In the genomic region with DNA sequence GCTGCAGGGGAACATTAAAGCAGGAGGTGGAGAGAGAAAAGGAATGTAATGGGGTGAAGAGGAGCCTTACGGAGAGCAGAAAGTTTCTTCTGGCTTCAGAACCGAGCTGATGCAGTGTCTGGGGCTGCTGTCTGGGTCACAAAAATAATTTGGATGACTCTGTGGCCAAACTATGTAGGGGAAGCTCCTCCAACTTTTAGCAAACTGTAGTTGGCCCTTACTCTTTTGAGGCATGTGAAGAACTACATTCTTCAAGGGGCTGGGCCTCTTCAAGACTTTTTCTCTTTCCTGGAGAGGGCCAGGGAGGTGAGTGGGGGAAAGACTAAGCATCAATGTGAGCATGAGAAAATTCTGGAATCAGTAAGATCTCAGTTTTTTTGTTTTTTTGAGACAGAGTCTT, we compare ENCODE assay signal across 11 cellular contexts. TPM values are rescaled to one million over a fixed set of nuclear protein-coding genes. Genes with fewer than 3 reads are reported as not detected.
A peak's percentile ranks its signal among the peaks of the same experiment; 100 is the strongest.
DNase-seq lines count a peak whose midpoint lies in the region; ATAC-seq and TF ChIP-seq lines count a peak whose summit lies in the region.
"Had no signal": no experiment of that assay in that cellular context is flagged by ENCODE, and none has a peak within 500 bp of the region (broad histone marks: within the 10 kb centered on the region; RNA-seq: fewer than 3 reads in every experiment).

No MANE protein-coding gene starts in this region.

- peak overlapping the region; percentile 97 for H3K27ac ChIP-seq in GM23248
- H3K27ac ChIP-seq in mesenchymal stem cell (ENCODE audit: low read length, poor library complexity, severe bottlenecking): no peak overlapping the region
- peak overlapping the region; percentile 28 to 64 for H3K27ac ChIP-seq in testis
- H3K27ac ChIP-seq: prostate gland had no signal

- no peak overlapping the region for H2BK15ac ChIP-seq in mesenchymal stem cell (ENCODE audit: low read depth, poor library complexity, severe bottlenecking)

- H3K4me2 ChIP-seq in GM23248 (ENCODE audit: unreplicated experiment) (peak overlapping the region; percentile 90), mesenchymal stem cell (ENCODE audit: low read length, poor library complexity, severe bottlenecking) (no peak overlapping the region)

- H3K79me2 ChIP-seq in GM23248 (ENCODE audit: insufficient read depth): 0 out of 2 replicates have a peak, but pooled peaks cover 5% of the 10 kb centered on the region

- H2BK5ac ChIP-seq in mesenchymal stem cell (ENCODE audit: low read depth, low read length, poor library complexity, severe bottlenecking): no peak overlapping the region

- no peaks in the 10 kb centered on the region for H3K9me2 ChIP-seq in GM23248 (ENCODE audit: insufficient read depth)

- DNase-seq in GM23248: peak; percentile 89
- DNase-seq in choroid plexus epithelial cell (ENCODE audit: low read depth): peak; percentile 78
- DNase-seq in mesenchymal stem cell: no peak
- DNase-seq in testis: peak; percentile 30
- no peak for DNase-seq in NCI-H226
- DNase-seq in NCI-H1092 (lab: John Stamatoyannopoulos, UW): no peak
- no peak for DNase-seq in stimulated activated CD4-positive, alpha-beta T cell treated with anti-CD3 and anti-CD28 coated beads, Interleukin-2, amount 100 ng/mL, for 24 hours
- DNase-seq: activated T-cell treated with anti-CD3 and anti-CD28 coated beads for 4 hours; effector memory CD4-positive, alpha-beta T cell had no signal

- H3F3A ChIP-seq in GM23248 (ENCODE audit: insufficient read depth): peaks cover 35% of the 10 kb centered on the region

- no peak overlapping the region for H2BK120ac ChIP-seq in mesenchymal stem cell (ENCODE audit: low read depth, low read length)

- peak overlapping the region in 1 of 2 experiments; percentile 12 for H3K4ac ChIP-seq in mesenchymal stem cell (ENCODE audit: low read depth in 1 of 2, low read length in 2 of 2)

- no peak for TF ChIP-seq CTCF in choroid plexus epithelial cell (conservative IDR thresholded peaks at IDR 0.05; ENCODE audit: low read depth, low read length)
- TF ChIP-seq CTCF in testis (IDR thresholded peaks at IDR 0.05): no peak

- no peaks in the 10 kb centered on the region for H3K9me3 ChIP-seq in GM23248 (ENCODE audit: low read depth)
- no peaks in the 10 kb centered on the region for H3K9me3 ChIP-seq in mesenchymal stem cell (ENCODE audit: control insufficient read depth, low read length)
- no peaks in the 10 kb centered on the region for H3K9me3 ChIP-seq in testis
- H3K9me3 ChIP-seq: prostate gland had no signal

- H3K14ac ChIP-seq in mesenchymal stem cell (ENCODE audit: low read length in 2 of 2): no peak overlapping the region

- whole genome bisulfite sequencing in GM23248 (ENCODE audit: low coverage in 1 of 2, low lambda C conversion rate in 2 of 2, missing lambda C conversion rate in 2 of 2), 2 experiments: 0% methylated on average over 2 of the region's 2 CpGs
- WGBS in mesenchymal stem cell: 69% methylated on average over 2 of the region's 2 CpGs
- WGBS in testis, 2 donors: 38 to 40% methylated on average over 2 of the region's 2 CpGs

- peak overlapping the region; percentile 87 for H3K9ac ChIP-seq in GM23248
- peak overlapping the region; percentile 64 for H3K9ac ChIP-seq in mesenchymal stem cell (ENCODE audit: low read length)

- H3K23ac ChIP-seq in mesenchymal stem cell (ENCODE audit: low read length in 2 of 2): no peak overlapping the region

- no peak for TF ChIP-seq POLR2A in testis (IDR thresholded peaks at IDR 0.05)

- H3K4me3 ChIP-seq in GM23248 (peak overlapping the region; percentile 63), choroid plexus epithelial cell (ENCODE audit: low read depth, low read length) (no peak overlapping the region), mesenchymal stem cell (ENCODE audit: insufficient read depth in 1 of 2, low read depth in 1 of 2, low read length in 2 of 2) (peak overlapping the region in 1 of 2 experiments; percentile 52), testis (no peak overlapping the region)
- H3K4me3 ChIP-seq: prostate gland had no signal

- H3K36me3 ChIP-seq in GM23248 (ENCODE audit: low read depth) (no peaks in the 10 kb centered on the region), mesenchymal stem cell (ENCODE audit: control insufficient read depth in 1 of 2, insufficient read depth in 2 of 2, low read depth in 1 of 2, low read length in 2 of 2) (no peaks in the 10 kb centered on the region), testis (ENCODE audit: low read depth, missing control alignments) (no peaks in the 10 kb centered on the region)
- H3K36me3 ChIP-seq: prostate gland had no signal

- in situ Hi-C loops in GM23248 (cut with MboI): no loop called here

- H3K79me1 ChIP-seq in mesenchymal stem cell (replicated peaks; ENCODE audit: low read length, poor library complexity, severe bottlenecking): no peaks in the 10 kb centered on the region

- peaks cover 32% of the 10 kb centered on the region for H3K4me1 ChIP-seq in GM23248 (ENCODE audit: insufficient read depth)
- no peaks in the 10 kb centered on the region for H3K4me1 ChIP-seq in mesenchymal stem cell (ENCODE audit: control insufficient read depth, insufficient read depth, low read depth, low read length)
- H3K4me1 ChIP-seq in testis: peaks cover 41% of the 10 kb centered on the region
- H3K4me1 ChIP-seq: prostate gland had no signal

- no peak overlapping the region for H2AK5ac ChIP-seq in mesenchymal stem cell (ENCODE audit: low read length, severe bottlenecking)

- no peaks in the 10 kb centered on the region for H3K27me3 ChIP-seq in GM23248 (replicated peaks; ENCODE audit: insufficient read depth)
- no peaks in the 10 kb centered on the region for H3K27me3 ChIP-seq in mesenchymal stem cell (ENCODE audit: control insufficient read depth in 1 of 2, insufficient read depth in 1 of 2, low read length in 2 of 2)
- no peaks in the 10 kb centered on the region for H3K27me3 ChIP-seq in testis

- H4K20me1 ChIP-seq in GM23248 (ENCODE audit: insufficient read depth): no peaks in the 10 kb centered on the region

- H4K91ac ChIP-seq in mesenchymal stem cell (ENCODE audit: low read length): no peak overlapping the region

- no peak for ATAC-seq in HG03045 (IDR thresholded peaks at IDR 0.05; ENCODE audit: unreplicated experiment)

- intact Hi-C loops in testis (cut with DNase I; ENCODE audit: low total_unique reads): no loop called here

- peak overlapping the region in 1 of 2 experiments; percentile 55 for H2BK12ac ChIP-seq in mesenchymal stem cell (ENCODE audit: low read length in 2 of 2)

- no peak overlapping the region for H3K18ac ChIP-seq in mesenchymal stem cell (ENCODE audit: low read depth in 1 of 2, low read length in 2 of 2)

- H4K8ac ChIP-seq in mesenchymal stem cell (ENCODE audit: low read length): no peak overlapping the region

- peak overlapping the region; percentile 78; the same call in 1 of the 2 replicates for H2AFZ ChIP-seq in GM23248
- no peak overlapping the region for H2AFZ ChIP-seq in mesenchymal stem cell (ENCODE audit: low read depth, low read length)

RNA-seq across cellular contexts. Expression of a gene that starts 31.9 kb away (rescaled TPM):
- 5,563 and 6,520 TPM in 2 replicates for total RNA-seq in GM23248 (2014; rRNA removed; shearing (Covaris generic))
- polyA plus RNA-seq in GM23248 (2016; fragmentation: Nextera tagmentation; extraction: Ambion mirVana) (20,092 and 20,398 TPM in 2 replicates), testis (ENCODE audit: insufficient read depth, low read depth, low replicate concordance) (3,080 TPM)
- polyA plus RNA-seq in mesenchymal stem cell (2013, experiment 1 of 2): 5,201 TPM
- 4,942 TPM for polyA plus RNA-seq in mesenchymal stem cell (2013, experiment 2 of 2)
- total RNA-seq in testis: 1,000 to 10,000 TPM; 1,884 to 2,585 TPM

RNA-seq across cellular contexts. Expression of a gene that starts 39.8 kb away (rescaled TPM):
- total RNA-seq in GM23248 (2014; rRNA removed; shearing (Covaris generic)): 52.2 and 126 TPM in 2 replicates
- polyA plus RNA-seq in GM23248 (2016; fragmentation: Nextera tagmentation; extraction: Ambion mirVana) (278 and 296 TPM in 2 replicates), testis (ENCODE audit: insufficient read depth, low read depth, low replicate concordance) (115 TPM)
- 310 TPM for polyA plus RNA-seq in mesenchymal stem cell (2013, experiment 1 of 2)
- 311 TPM for polyA plus RNA-seq in mesenchymal stem cell (2013, experiment 2 of 2)
- 100 to 1,000 TPM; 135 to 145 TPM for total RNA-seq in testis

RNA-seq across cellular contexts. Expression of a gene that starts 53.1 kb away (rescaled TPM):
- total RNA-seq in GM23248 (2014; rRNA removed; shearing (Covaris generic)): 134 and 153 TPM in 2 replicates
- polyA plus RNA-seq in GM23248 (2016; fragmentation: Nextera tagmentation; extraction: Ambion mirVana) (189 and 190 TPM in 2 replicates), testis (ENCODE audit: insufficient read depth, low read depth, low replicate concordance) (115 TPM)
- 50.3 TPM for polyA plus RNA-seq in mesenchymal stem cell (2013, experiment 1 of 2)
- polyA plus RNA-seq in mesenchymal stem cell (2013, experiment 2 of 2): 51.5 TPM
- 100 to 1,000 TPM; 112 TPM for total RNA-seq in testis

Comparison
In these comparisons a context has a peak if more than half of its experiments do, and no peak if none do; other contexts are left out.
1. DNase-seq: peak in GM23248 (single experiment), choroid plexus epithelial cell (single experiment) and testis (single experiment); none in mesenchymal stem cell (single experiment), NCI-H226 (single experiment), NCI-H1092 (single experiment) and stimulated activated CD4-positive, alpha-beta T cell treated with anti-CD3 and anti-CD28 coated beads, Interleukin-2, amount 100 ng/mL, for 24 hours (0 of 2).